18 cellular contexts compared by ENCODE assay signal in genomic region chr14:41137741-41138140, GRCh38.
DNase-seq lines count a peak whose midpoint lies in the region; ATAC-seq, FAIRE-seq and TF ChIP-seq lines count a peak whose summit lies in the region.
"Had no signal": no experiment of that assay in that cellular context is flagged by ENCODE, and none has a peak within 500 bp of the region (broad histone marks: within the 10 kb centered on the region; RNA-seq: fewer than 3 reads in every experiment).

No MANE protein-coding gene starts in this region.

- in situ Hi-C loops in GM12878 (cut with MboI): no loop called here

- no peaks in the 10 kb centered on the region for H3K27me3 Mint-ChIP-seq in HFFc6 (ENCODE audit: insufficient read depth)

- no peak for TF ChIP-seq RAD21 in GM12878 (IDR thresholded peaks at IDR 0.05; ENCODE audit: insufficient read depth, low read depth, low read length)

- 45% methylated on average over 2 of the region's 2 CpGs for WGBS in GM12878 (ENCODE audit: insufficient coverage, insufficient replicate concordance, low lambda C conversion rate, missing lambda C conversion rate)

- CTCF ChIA-PET in GM12878 (lab: Yijun Ruan, JAX): no interaction called here

- no peak overlapping the region for H3K27ac Mint-ChIP-seq in HFFc6

- POLR2A ChIA-PET in GM12878 (lab: Charles Lee): no interaction called here

- BruUV-seq in GM12878 (replicated peaks; lab: Mats Ljungman, UMichigan): no TSS peak

- no peaks in the 10 kb centered on the region for H3K4me1 Mint-ChIP-seq in HFFc6 (ENCODE audit: low read depth)

- no peak overlapping the region for H3K4me3 ChIP-seq in HUES6 (ENCODE audit: low read depth, low read length)
- H3K4me3 ChIP-seq in GM12878: no peak overlapping the region
- no peak overlapping the region for H3K4me3 ChIP-seq in osteoblast (ENCODE audit: insufficient read depth, low read length)
- H3K4me3 ChIP-seq: SJCRH30 had no signal

- H3K27me3 ChIP-seq in HUES6 (ENCODE audit: control insufficient read depth, insufficient read depth, low read length): no peaks in the 10 kb centered on the region
- no peaks in the 10 kb centered on the region for H3K27me3 ChIP-seq in GM12878 (replicated peaks in 1 of 2; ENCODE audit: control insufficient read depth in 2 of 2, insufficient read depth in 2 of 2, low read length in 1 of 2)
- H3K27me3 ChIP-seq in foreskin keratinocyte: no peaks in the 10 kb centered on the region
- no peaks in the 10 kb centered on the region for H3K27me3 ChIP-seq in osteoblast (ENCODE audit: insufficient read depth, low read length)
- H3K27me3 ChIP-seq: SJCRH30 had no signal

- H3K79me2 ChIP-seq in GM12878 (ENCODE audit: control insufficient read depth, insufficient read depth, low read length) (no peaks in the 10 kb centered on the region), osteoblast (ENCODE audit: insufficient read depth, low read length) (no peaks in the 10 kb centered on the region)

- TF ChIP-seq POLR2A in GM12878 (IDR thresholded peaks at IDR 0.05; ENCODE audit: low read depth, low read length): no peak

- H3K9me3 ChIP-seq in HUES6 (ENCODE audit: control insufficient read depth, insufficient read depth, low read depth, low read length) (no peaks in the 10 kb centered on the region), GM12878 (replicated peaks; ENCODE audit: control insufficient read depth, insufficient read depth, low read length) (no peaks in the 10 kb centered on the region), osteoblast (ENCODE audit: low read depth, low read length) (no peaks in the 10 kb centered on the region)
- H3K9me3 ChIP-seq: SJCRH30 had no signal

- TF ChIP-seq CTCF in GM12878 (IDR thresholded peaks at IDR 0.05 in 2 of 3, conservative IDR thresholded peaks at IDR 0.05 in 1 of 3; ENCODE audit: control insufficient read depth in 2 of 3, extremely low read depth in 1 of 3, insufficient read depth in 1 of 3, low read depth in 3 of 3, low read length in 3 of 3) (no peak), foreskin keratinocyte (conservative IDR thresholded peaks at IDR 0.05) (no peak), HFFc6 (IDR thresholded peaks at IDR 0.05) (no peak), osteoblast (IDR thresholded peaks at IDR 0.05; ENCODE audit: extremely low read depth, low read depth, low read length) (no peak)

- H3K4me1 ChIP-seq in HUES6 (ENCODE audit: control insufficient read depth, insufficient read depth, low read length) (peaks cover 6% of the 10 kb centered on the region; the same call in 1 of the 2 replicates), GM12878 (ENCODE audit: control insufficient read depth, insufficient read depth, low read length) (no peaks in the 10 kb centered on the region), foreskin keratinocyte (peaks cover 4% of the 10 kb centered on the region), osteoblast (ENCODE audit: insufficient read depth, low read length) (no peaks in the 10 kb centered on the region)
- H3K4me1 ChIP-seq: SJCRH30 had no signal

- ATAC-seq in GM12878: peak; percentile 47; the same call in 1 of the 3 replicates
- no peak for ATAC-seq in foreskin keratinocyte

- RAD21 ChIA-PET in GM12878 (lab: Charles Lee; ENCODE audit: unreplicated experiment): no interaction called here

- intact Hi-C loops in GM12878 (cut with micrococcal nuclease; ENCODE audit: unreplicated experiment): no loop called here

- SMC1A ChIA-PET in GM12878 (lab: Charles Lee; ENCODE audit: uncharacterized antibody, unreplicated experiment): interaction anchor here (2.0 kb wide), 1 partner anchor 10 kb away, joined by 6 read pairs; no protein-coding TSS in a partner anchor

- no peaks in the 10 kb centered on the region for H4K20me1 ChIP-seq in GM12878 (ENCODE audit: control insufficient read depth, insufficient read depth)
- H4K20me1 ChIP-seq in osteoblast (ENCODE audit: insufficient read depth, low read length): no peaks in the 10 kb centered on the region

- FAIRE-seq in GM12878 (lab: Jason Lieb, UNC): no peak

- H3K9me3 Mint-ChIP-seq in HFFc6: peaks cover 23% of the 10 kb centered on the region

- TF ChIP-seq EP300 in GM12878 (IDR thresholded peaks at IDR 0.05; ENCODE audit: borderline replicate concordance in 1 of 2, control insufficient read depth in 1 of 2, low read depth in 2 of 2, low read length in 2 of 2): no peak

- H3K36me3 ChIP-seq in HUES6 (ENCODE audit: control insufficient read depth, insufficient read depth, low read length) (no peaks in the 10 kb centered on the region), GM12878 (ENCODE audit: control insufficient read depth in 2 of 2, insufficient read depth in 2 of 2, low read length in 1 of 2) (no peaks in the 10 kb centered on the region), osteoblast (ENCODE audit: insufficient read depth, low read length) (no peaks in the 10 kb centered on the region)
- H3K36me3 ChIP-seq: SJCRH30 had no signal

- no peak overlapping the region for H3K4me3 Mint-ChIP-seq in HFFc6

- H3K9ac ChIP-seq in HUES6 (ENCODE audit: low read length) (no peak overlapping the region), GM12878 (ENCODE audit: control insufficient read depth, insufficient read depth, low read length) (no peak overlapping the region)

- no peak overlapping the region for H2AFZ ChIP-seq in GM12878 (ENCODE audit: control insufficient read depth, low read depth, low read length)
- no peak overlapping the region for H2AFZ ChIP-seq in osteoblast (ENCODE audit: low read length)

- H3K27ac ChIP-seq in HUES6 (ENCODE audit: low read depth, low read length) (peak overlapping the region; percentile 41; the same call in 1 of the 2 replicates), GM12878 (ENCODE audit: control insufficient read depth, insufficient read depth) (no peak overlapping the region), foreskin keratinocyte (no peak overlapping the region), osteoblast (ENCODE audit: low read depth, low read length) (no peak overlapping the region)
- H3K27ac ChIP-seq: SJCRH30 had no signal

- DNase-seq in NCI-H1105 treated with DMSO at 0.1 percent for 48 hours (lab: John Stamatoyannopoulos, UW) (peak; percentile 67), GM12878 (ENCODE audit: low read depth, low spot score) (no peak), foreskin keratinocyte (peak; percentile 10 to 60), HFFc6 (no peak), NCI-H2171 (lab: John Stamatoyannopoulos, UW) (no peak), osteoblast (ENCODE audit: insufficient read length, low spot score, missing footprints) (no peak)
- DNase-seq: COR-L47; H7; IMR-90; Kasumi-1; NCI-H1436 treated with DMSO at 0.1 percent for 48 hours; NCI-H2029 treated with DMSO at 0.1 percent for 48 hours; NCI-H2227 treated with DMSO at 0.1 percent for 48 hours; NCI-H526; NK-92 treated with Interleukin-12 subunit alpha and Interleukin-12 subunit beta, amount 100 ng/mL, for 24 hours; RPMI8226; SJCRH30 had no signal

- H3K4me2 ChIP-seq in GM12878 (ENCODE audit: control insufficient read depth, insufficient read depth): no peak overlapping the region
- H3K4me2 ChIP-seq in osteoblast (ENCODE audit: insufficient read depth, low read length): no peak overlapping the region

- H3K36me3 Mint-ChIP-seq in HFFc6 (ENCODE audit: low read depth): no peaks in the 10 kb centered on the region

TF ChIP-seq in GM12878, 131 proteins besides CTCF, POLR2A, EP300 and RAD21 (continues in another document):
- TF ChIP-seq MYC (IDR thresholded peaks at IDR 0.05; ENCODE audit: insufficient read depth, insufficient read length, insufficient replicate concordance, low read length, severe bottlenecking): no peak
- TF ChIP-seq JUNB (IDR thresholded peaks at IDR 0.05): no peak
- TF ChIP-seq NBN (IDR thresholded peaks at IDR 0.05): no peak
- TF ChIP-seq SMARCA5 (IDR thresholded peaks at IDR 0.05): no peak
- TF ChIP-seq RFX5 (IDR thresholded peaks at IDR 0.05; ENCODE audit: low read depth, low read length): no peak
- TF ChIP-seq BMI1 (IDR thresholded peaks at IDR 0.05; ENCODE audit: borderline replicate concordance): no peak
- TF ChIP-seq KDM1A (IDR thresholded peaks at IDR 0.05; ENCODE audit: borderline replicate concordance): no peak
- TF ChIP-seq E4F1 (IDR thresholded peaks at IDR 0.05; ENCODE audit: borderline replicate concordance, partially characterized antibody): no peak
- no peak for TF ChIP-seq RAD51 (IDR thresholded peaks at IDR 0.05)
- no peak for TF ChIP-seq ZNF384 (IDR thresholded peaks at IDR 0.05; ENCODE audit: borderline replicate concordance, low read depth, low read length)
- no peak for TF ChIP-seq JUND (IDR thresholded peaks at IDR 0.05; ENCODE audit: low read depth, low read length)

Comparison
In these comparisons a context has a peak if more than half of its experiments do, and no peak if none do; other contexts are left out.
1. DNase-seq: peak in NCI-H1105 treated with DMSO at 0.1 percent for 48 hours (single experiment) and foreskin keratinocyte (2 of 2); none in GM12878 (single experiment), HFFc6 (single experiment), NCI-H2171 (single experiment) and osteoblast (single experiment).